Comparison of ENCODE assay signal across 24 cellular contexts in genomic region chr20:887137-887536, GRCh38. TPM values are rescaled to one million over a fixed set of nuclear protein-coding genes. Genes with fewer than 3 reads are reported as not detected.
DNase-seq lines count a peak whose midpoint lies in the region; ATAC-seq, FAIRE-seq and TF ChIP-seq lines count a peak whose summit lies in the region.
"Had no signal": no experiment of that assay in that cellular context is flagged by ENCODE, and none has a peak within 500 bp of the region (broad histone marks: within the 10 kb centered on the region; RNA-seq: fewer than 3 reads in every experiment).

No MANE protein-coding gene starts in this region.

- TF ChIP-seq RAD21 in HCT116 (IDR thresholded peaks at IDR 0.05; ENCODE audit: low read depth): no peak
- 0 out of 2 replicates have a peak, but pooled peaks have one; percentile 4 for TF ChIP-seq RAD21 in GM12878 (IDR thresholded peaks at IDR 0.05; ENCODE audit: insufficient read depth, low read depth, low read length)

- intact Hi-C loops in HCT116 (cut with micrococcal nuclease) (loop anchor here (2.0 kb wide), 1 partner anchor 68 kb away; no protein-coding TSS in a partner anchor), OCI-LY7 (cut with micrococcal nuclease; ENCODE audit: unreplicated experiment) (loop anchor here (10.0 kb wide), 1 partner anchor 72 kb away; no protein-coding TSS in a partner anchor), GM12878 (cut with micrococcal nuclease; ENCODE audit: unreplicated experiment) (no loop called here)

- H3K79me2 ChIP-seq in HCT116 (ENCODE audit: insufficient read depth, low read length) (no peaks in the 10 kb centered on the region), OCI-LY7 (ENCODE audit: insufficient read depth, low read depth, low read length) (no peaks in the 10 kb centered on the region), GM12878 (ENCODE audit: control insufficient read depth, insufficient read depth, low read length) (no peaks in the 10 kb centered on the region), osteoblast (ENCODE audit: insufficient read depth, low read length) (no peaks in the 10 kb centered on the region)

- H3K4me2 ChIP-seq in HCT116 (ENCODE audit: low read length): no peak overlapping the region
- no peak overlapping the region for H3K4me2 ChIP-seq in OCI-LY7 (ENCODE audit: low read length)
- H3K4me2 ChIP-seq in GM12878 (ENCODE audit: control insufficient read depth, insufficient read depth): no peak overlapping the region
- H3K4me2 ChIP-seq in osteoblast (ENCODE audit: insufficient read depth, low read length): no peak overlapping the region

- no peaks in the 10 kb centered on the region for H3K9me2 ChIP-seq in HCT116 (ENCODE audit: insufficient read depth)
- no peaks in the 10 kb centered on the region for H3K9me2 ChIP-seq in OCI-LY7 (ENCODE audit: insufficient read depth, low read length)

- H4K20me1 ChIP-seq in HCT116 (ENCODE audit: insufficient read depth) (no peaks in the 10 kb centered on the region), OCI-LY7 (ENCODE audit: insufficient read depth, low read length) (no peaks in the 10 kb centered on the region), GM12878 (ENCODE audit: control insufficient read depth, insufficient read depth) (no peaks in the 10 kb centered on the region), osteoblast (ENCODE audit: insufficient read depth, low read length) (no peaks in the 10 kb centered on the region)

- in situ Hi-C loops in GM12878 (cut with MboI): no loop called here

- H3K4me1 ChIP-seq in HCT116 (ENCODE audit: control insufficient read depth in 1 of 2, insufficient read depth in 2 of 2, low read length in 2 of 2) (peaks cover 5 to 7% of the 10 kb centered on the region in 2 experiments; a peak in 3 of 4 replicates), OCI-LY7 (ENCODE audit: insufficient read depth, low read length, poor library complexity, severe bottlenecking) (no peaks in the 10 kb centered on the region), GM12878 (ENCODE audit: control insufficient read depth, insufficient read depth, low read length) (peaks cover 4% of the 10 kb centered on the region), osteoblast (ENCODE audit: insufficient read depth, low read length) (peaks cover under 1% of the 10 kb centered on the region)
- H3K4me1 ChIP-seq: BE2C had no signal

- no peaks in the 10 kb centered on the region for H3K36me3 ChIP-seq in HCT116 (ENCODE audit: control insufficient read depth in 1 of 2, insufficient read depth in 2 of 2, low read length in 2 of 2)
- no peaks in the 10 kb centered on the region for H3K36me3 ChIP-seq in OCI-LY7 (ENCODE audit: insufficient read depth, low read length)
- no peaks in the 10 kb centered on the region for H3K36me3 ChIP-seq in GM12878 (ENCODE audit: control insufficient read depth in 2 of 2, insufficient read depth in 2 of 2, low read length in 1 of 2)
- H3K36me3 ChIP-seq in osteoblast (ENCODE audit: insufficient read depth, low read length): no peaks in the 10 kb centered on the region
- H3K36me3 ChIP-seq: BE2C, HAP-1 had no signal

- RAD21 ChIA-PET in HCT116 (lab: Charles Lee; ENCODE audit: low non-redundant PET in 1 of 2, low total read pairs in 2 of 2, uncharacterized antibody in 2 of 2, unreplicated experiment in 2 of 2) (no interaction called here), GM12878 (lab: Charles Lee; ENCODE audit: unreplicated experiment) (no interaction called here)

- POLR2A ChIA-PET in HCT116 (lab: Charles Lee) (no interaction called here), OCI-LY7 (lab: Charles Lee) (no interaction called here), GM12878 (lab: Charles Lee) (no interaction called here)

- H3K27ac ChIP-seq in HCT116 (ENCODE audit: low read depth, low read length): no peak overlapping the region
- no peak overlapping the region for H3K27ac ChIP-seq in OCI-LY7 (ENCODE audit: low read depth, low read length, poor library complexity, severe bottlenecking)
- no peak overlapping the region for H3K27ac ChIP-seq in GM12878 (ENCODE audit: control insufficient read depth, insufficient read depth)
- H3K27ac ChIP-seq in osteoblast (ENCODE audit: low read depth, low read length): no peak overlapping the region

- ATAC-seq in HCT116: peak; percentile 53; the same call in 1 of the 2 replicates
- ATAC-seq in GM12878: no peak
- no peak for ATAC-seq in SK-N-SH treated with all-trans-retinoic acid at 6 μM for 48 hours
- ATAC-seq in HG02981 (IDR thresholded peaks at IDR 0.05; ENCODE audit: unreplicated experiment): no peak
- ATAC-seq: HepG2 had no signal

- H3K9me3 ChIP-seq in HCT116 (ENCODE audit: control insufficient read depth in 1 of 2, insufficient read depth in 1 of 2, low read depth in 1 of 2, low read length in 2 of 2): no peaks in the 10 kb centered on the region
- H3K9me3 ChIP-seq in OCI-LY7 (ENCODE audit: low read length): no peaks in the 10 kb centered on the region
- H3K9me3 ChIP-seq in GM12878 (replicated peaks; ENCODE audit: control insufficient read depth, insufficient read depth, low read length): no peaks in the 10 kb centered on the region
- H3K9me3 ChIP-seq in osteoblast (ENCODE audit: low read depth, low read length): no peaks in the 10 kb centered on the region
- H3K9me3 ChIP-seq: BE2C, HAP-1 had no signal

- no peak for TF ChIP-seq CTCF in HCT116 (IDR thresholded peaks at IDR 0.05 in 2 of 3, conservative IDR thresholded peaks at IDR 0.05 in 1 of 3; ENCODE audit: borderline replicate concordance in 1 of 3, insufficient read depth in 1 of 3, low read depth in 2 of 3, low read length in 2 of 3)
- TF ChIP-seq CTCF in OCI-LY7 (conservative IDR thresholded peaks at IDR 0.05; ENCODE audit: low read length): 0 out of 2 replicates have a peak, but pooled peaks have one; percentile 24
- no peak for TF ChIP-seq CTCF in GM12878 (IDR thresholded peaks at IDR 0.05 in 2 of 3, conservative IDR thresholded peaks at IDR 0.05 in 1 of 3; ENCODE audit: control insufficient read depth in 2 of 3, extremely low read depth in 1 of 3, insufficient read depth in 1 of 3, low read depth in 3 of 3, low read length in 3 of 3)
- TF ChIP-seq CTCF in osteoblast (IDR thresholded peaks at IDR 0.05; ENCODE audit: extremely low read depth, low read depth, low read length): no peak

- SMC1A ChIA-PET in GM12878 (lab: Charles Lee; ENCODE audit: uncharacterized antibody, unreplicated experiment): no interaction called here

- DNase-seq in HCT116 (ENCODE audit: low read depth, low spot score) (no peak), OCI-LY7 (ENCODE audit: low spot score) (no peak), GM12878 (ENCODE audit: low read depth, low spot score) (no peak), osteoblast (ENCODE audit: insufficient read length, low spot score, missing footprints) (peak; percentile 47)
- no peak for DNase-seq in activated T-cell treated with anti-CD3 and anti-CD28 coated beads, Interleukin-2, amount 50 U/mL, for 1 hour
- DNase-seq: BE2C; C1 segment of cervical spinal cord; CD4-positive, CD25-positive, alpha-beta regulatory T cell; COR-L47; DMS 273 treated with DMSO at 0.1 percent for 48 hours; DMS53; DND-41; EL had no signal

- no peak for FAIRE-seq in GM12878 (lab: Jason Lieb, UNC)
- FAIRE-seq: GM12891, GM19239, H1, HepG2 had no signal

- H3K9ac ChIP-seq in HCT116 (ENCODE audit: low read length) (no peak overlapping the region), GM12878 (ENCODE audit: control insufficient read depth, insufficient read depth, low read length) (no peak overlapping the region)

- no TSS peak for BruUV-seq in HCT116 (replicated peaks; lab: Mats Ljungman, UMichigan)
- no TSS peak for BruUV-seq in OCI-LY7 (replicated peaks; lab: Mats Ljungman, UMichigan)
- no TSS peak for BruUV-seq in GM12878 (replicated peaks; lab: Mats Ljungman, UMichigan)

- H2AFZ ChIP-seq in HCT116 (ENCODE audit: low read depth, low read length, poor library complexity, severe bottlenecking) (no peak overlapping the region), OCI-LY7 (ENCODE audit: low read length) (no peak overlapping the region), GM12878 (ENCODE audit: control insufficient read depth, low read depth, low read length) (no peak overlapping the region), osteoblast (ENCODE audit: low read length) (no peak overlapping the region)

- H3K27me3 ChIP-seq in HCT116 (ENCODE audit: insufficient read depth, low read length) (no peaks in the 10 kb centered on the region), GM12878 (replicated peaks in 1 of 2; ENCODE audit: control insufficient read depth in 2 of 2, insufficient read depth in 2 of 2, low read length in 1 of 2) (peaks cover 0 to 1% of the 10 kb centered on the region in 2 experiments; a peak in 1 of 4 replicates), osteoblast (ENCODE audit: insufficient read depth, low read length) (no peaks in the 10 kb centered on the region)
- H3K27me3 ChIP-seq: BE2C had no signal

- no peak for TF ChIP-seq EP300 in GM12878 (IDR thresholded peaks at IDR 0.05; ENCODE audit: borderline replicate concordance in 1 of 2, control insufficient read depth in 1 of 2, low read depth in 2 of 2, low read length in 2 of 2)

- H3K4me3 ChIP-seq in HCT116 (replicated peaks in 1 of 2; ENCODE audit: low read depth in 1 of 2, low read length in 2 of 2) (no peak overlapping the region), OCI-LY7 (ENCODE audit: low read depth, low read length, poor library complexity, severe bottlenecking) (no peak overlapping the region), GM12878 (no peak overlapping the region), osteoblast (ENCODE audit: insufficient read depth, low read length) (no peak overlapping the region)
- H3K4me3 ChIP-seq: HAP-1 had no signal

- no peak for TF ChIP-seq POLR2A in HCT116 (IDR thresholded peaks at IDR 0.05; ENCODE audit: borderline replicate concordance, extremely low read depth, insufficient read depth, insufficient read length)
- TF ChIP-seq POLR2A in GM12878 (IDR thresholded peaks at IDR 0.05; ENCODE audit: low read depth, low read length): no peak

- WGBS in GM12878 (ENCODE audit: insufficient coverage, insufficient replicate concordance, low lambda C conversion rate, missing lambda C conversion rate): 50% methylated on average over 2 of the region's 2 CpGs

- CTCF ChIA-PET in HCT116 (lab: Charles Lee): interaction anchor here (0.9 kb wide), 1 partner anchor 68 kb away, joined by 5 read pairs; no protein-coding TSS in a partner anchor
- CTCF ChIA-PET in OCI-LY7 (lab: Charles Lee; ENCODE audit: unreplicated experiment): no interaction called here
- CTCF ChIA-PET in GM12878 (lab: Yijun Ruan, JAX): no interaction called here

RNA-seq across cellular contexts. Expression of gene ANGPT4, which starts 29.0 kb away (rescaled TPM):
- total RNA-seq in HCT116 (2021; ENCODE audit: unreplicated experiment) (not detected), OCI-LY7 (2022) (not detected in 2 replicates), GM12878 (2014; rRNA removed) (0.05 TPM in 1 of 2 replicates, not detected in the other), GM12878 (2014; rRNA removed; fragmentation: Illumina TruSeq; extraction: Trizol) (not detected in 2 replicates), GM12878 (2021) (not detected in 2 replicates), osteoblast (under 0.01 TPM in 2 replicates)
- polyA plus RNA-seq in HCT116 (2012): 0.31 and 0.39 TPM in 2 replicates
- total RNA-seq in OCI-LY7 (2014; rRNA removed; shearing (Covaris generic)): not detected in 2 replicates
- not detected in 2 replicates for total RNA-seq in GM12878 (2013; cell fraction: nucleolus; rRNA removed)
- not detected for polyA plus RNA-seq in GM12878 (2011; ENCODE audit: low read depth)
- polyA plus RNA-seq in GM12878 (2011; rRNA removed) (0.10 and 0.16 TPM in 2 replicates), GM12878 (2014; fragmentation: Illumina TruSeq; extraction: Trizol) (0.01 TPM in 1 of 2 replicates, not detected in the other), GM12878 (2014; fragmentation: Nextera tagmentation; extraction: Ambion mirVana) (not detected), GM12878 (2014; rRNA removed) (not detected in 2 replicates), GM12878 (2016; fragmentation: Nextera tagmentation; extraction: Ambion mirVana) (not detected)
- 0.13 and 0.15 TPM in 2 replicates for polyA plus RNA-seq in GM12878 (2011; cell fraction: cytosol; rRNA removed)
- 0.18 and 0.28 TPM in 2 replicates for polyA plus RNA-seq in GM12878 (2011; cell fraction: nucleus; rRNA removed)
- polyA plus RNA-seq in GM12878 (2012): not detected in 2 replicates
- polyA minus RNA-seq in GM12878 (2011; rRNA and poly(A)+ RNA removed): 0.15 and 0.41 TPM in 2 replicates
- polyA minus RNA-seq in GM12878 (2011; cell fraction: cytosol; rRNA and poly(A)+ RNA removed): not detected in 2 replicates
- polyA minus RNA-seq in GM12878 (2011; cell fraction: nucleus; rRNA and poly(A)+ RNA removed): 0.12 TPM in 1 of 2 replicates, not detected in the other
- total RNA-seq: A172; CD4-positive, CD25-positive, alpha-beta regulatory T cell; CD8-positive, alpha-beta memory T cell; G401; HepG2 had no signal
- polyA plus RNA-seq: CD4-positive, CD25-positive, alpha-beta regulatory T cell; CD8-positive, alpha-beta memory T cell; HepG2; IgD-negative memory B cell had no signal

RNA-seq across cellular contexts. Expression of gene FAM110A, which starts 53.6 kb away (rescaled TPM):
- total RNA-seq in HCT116 (2021; ENCODE audit: unreplicated experiment): 26.4 TPM
- 26.3 and 30.1 TPM in 2 replicates for polyA plus RNA-seq in HCT116 (2012)
- total RNA-seq in OCI-LY7 (2014; rRNA removed; shearing (Covaris generic)): 15.9 and 16.2 TPM in 2 replicates
- 28.2 and 36.4 TPM in 2 replicates for total RNA-seq in OCI-LY7 (2022)
- 4.8 and 5.4 TPM in 2 replicates for total RNA-seq in GM12878 (2013; cell fraction: nucleolus; rRNA removed)
- total RNA-seq in GM12878 (2014; rRNA removed): 6.7 and 8.0 TPM in 2 replicates
- 1.8 and 2.5 TPM in 2 replicates for total RNA-seq in GM12878 (2014; rRNA removed; fragmentation: Illumina TruSeq; extraction: Trizol)
- total RNA-seq in GM12878 (2021): 14.8 and 15.9 TPM in 2 replicates
- polyA plus RNA-seq in GM12878 (2011; ENCODE audit: low read depth): 4.0 TPM
- polyA plus RNA-seq in GM12878 (2011; rRNA removed): 2.7 and 6.8 TPM in 2 replicates
- 8.8 and 10.7 TPM in 2 replicates for polyA plus RNA-seq in GM12878 (2011; cell fraction: cytosol; rRNA removed)
- 8.9 and 13.4 TPM in 2 replicates for polyA plus RNA-seq in GM12878 (2011; cell fraction: nucleus; rRNA removed)
- polyA plus RNA-seq in GM12878 (2012): 8.4 and 10.9 TPM in 2 replicates
- 4.3 and 4.7 TPM in 2 replicates for polyA plus RNA-seq in GM12878 (2014; fragmentation: Illumina TruSeq; extraction: Trizol)
- polyA plus RNA-seq in GM12878 (2014; fragmentation: Nextera tagmentation; extraction: Ambion mirVana): 1 to 10 TPM; 1.1 to 2.4 TPM
- 12.8 and 13.5 TPM in 2 replicates for polyA plus RNA-seq in GM12878 (2014; rRNA removed)
- 10 to 100 TPM in 1 of 2 experiments, 1 to 10 TPM in 1; 8.8 to 11.5 TPM for polyA plus RNA-seq in GM12878 (2016; fragmentation: Nextera tagmentation; extraction: Ambion mirVana)
- 2.8 and 6.3 TPM in 2 replicates for polyA minus RNA-seq in GM12878 (2011; rRNA and poly(A)+ RNA removed)
- polyA minus RNA-seq in GM12878 (2011; cell fraction: cytosol; rRNA and poly(A)+ RNA removed): 3.8 and 4.9 TPM in 2 replicates
- polyA minus RNA-seq in GM12878 (2011; cell fraction: nucleus; rRNA and poly(A)+ RNA removed): 2.1 and 4.8 TPM in 2 replicates
- 8.5 and 9.8 TPM in 2 replicates for total RNA-seq in osteoblast

Comparison
In these comparisons a context has a peak if more than half of its experiments do, and no peak if none do; other contexts are left out.
1. Of the 18 proteins assayed by ChIP-seq in both GM12878 and HCT116: peak only in GM12878: RAD21; only in HCT116: POLR2AphosphoS5; in both: none; in neither: 16.